Comparison of ENCODE assay signal across 18 cellular contexts in genomic region chr16:27753563-27753962, GRCh38.
DNase-seq lines count a peak whose midpoint lies in the region; ATAC-seq and TF ChIP-seq lines count a peak whose summit lies in the region.
"Had no signal": no experiment of that assay in that cellular context is flagged by ENCODE, and none has a peak within 500 bp of the region (broad histone marks: within the 10 kb centered on the region; RNA-seq: fewer than 3 reads in every experiment).

No MANE protein-coding gene starts in this region.

- CTCF ChIA-PET in activated CD4-positive, alpha-beta memory T cell treated with anti-CD3 and anti-CD28 coated beads, Interleukin-2, amount 10 ng/mL, durations not matched to agents 7 days and 5 days (lab: Charles Lee) = no interaction called here
- CTCF ChIA-PET in activated CD4-positive, alpha-beta memory T cell treated with anti-CD3 and anti-CD28 coated beads for 36 hours (lab: Charles Lee) = no interaction called here

- TF ChIP-seq CTCF in nephron progenitor cell (IDR thresholded peaks at IDR 0.05) = no peak

- no peak overlapping the region for H3K4me3 Mint-ChIP-seq in activated CD4-positive, alpha-beta memory T cell treated with anti-CD3 and anti-CD28 coated beads, Interleukin-2, amount 10 ng/mL, durations not matched to agents 7 days and 5 days
- H3K4me3 Mint-ChIP-seq in activated CD4-positive, alpha-beta memory T cell treated with anti-CD3 and anti-CD28 coated beads for 36 hours = no peak overlapping the region
- no peak overlapping the region for H3K4me3 Mint-ChIP-seq in nephron progenitor cell
- no peak overlapping the region for H3K4me3 Mint-ChIP-seq in stimulated activated naive B cell treated with anti-CD40 and anti-IgM and Interleukin-4, amounts not matched to agents 10 μg/mL and 1 μg/mL and 100 μg/mL, for 72 hours
- H3K4me3 Mint-ChIP-seq: CD8-positive, alpha-beta T cell; IgD-negative memory B cell had no signal

- POLR2A ChIA-PET in activated CD4-positive, alpha-beta memory T cell treated with anti-CD3 and anti-CD28 coated beads, Interleukin-2, amount 10 ng/mL, durations not matched to agents 7 days and 5 days (lab: Charles Lee) = no interaction called here
- POLR2A ChIA-PET in activated CD4-positive, alpha-beta memory T cell treated with anti-CD3 and anti-CD28 coated beads for 36 hours (lab: Charles Lee) = no interaction called here

- H3K9me3 Mint-ChIP-seq in activated CD4-positive, alpha-beta memory T cell treated with anti-CD3 and anti-CD28 coated beads, Interleukin-2, amount 10 ng/mL, durations not matched to agents 7 days and 5 days = no peaks in the 10 kb centered on the region
- H3K9me3 Mint-ChIP-seq in activated CD4-positive, alpha-beta memory T cell treated with anti-CD3 and anti-CD28 coated beads for 36 hours = no peaks in the 10 kb centered on the region
- H3K9me3 Mint-ChIP-seq in nephron progenitor cell = no peaks in the 10 kb centered on the region
- H3K9me3 Mint-ChIP-seq in stimulated activated naive B cell treated with anti-CD40 and anti-IgM and Interleukin-4, amounts not matched to agents 10 μg/mL and 1 μg/mL and 100 μg/mL, for 72 hours = no peaks in the 10 kb centered on the region
- H3K9me3 Mint-ChIP-seq: CD8-positive, alpha-beta T cell; IgD-negative memory B cell had no signal

- H3K27me3 Mint-ChIP-seq in activated CD4-positive, alpha-beta memory T cell treated with anti-CD3 and anti-CD28 coated beads, Interleukin-2, amount 10 ng/mL, durations not matched to agents 7 days and 5 days = no peaks in the 10 kb centered on the region
- H3K27me3 Mint-ChIP-seq in activated CD4-positive, alpha-beta memory T cell treated with anti-CD3 and anti-CD28 coated beads for 36 hours = no peaks in the 10 kb centered on the region
- peaks cover 8% of the 10 kb centered on the region for H3K27me3 Mint-ChIP-seq in nephron progenitor cell (ENCODE audit: low read depth, poor library complexity)
- H3K27me3 Mint-ChIP-seq in stimulated activated naive B cell treated with anti-CD40 and anti-IgM and Interleukin-4, amounts not matched to agents 10 μg/mL and 1 μg/mL and 100 μg/mL, for 72 hours = no peaks in the 10 kb centered on the region
- H3K27me3 Mint-ChIP-seq: IgD-negative memory B cell had no signal

- no peak for ATAC-seq in stimulated activated naive B cell treated with anti-CD40 and anti-IgM and Interleukin-4, amounts not matched to agents 10 μg/mL and 1 μg/mL and 100 μg/mL, for 72 hours (replicated peaks)
- no peak for ATAC-seq in GM21360 (IDR thresholded peaks at IDR 0.05; ENCODE audit: unreplicated experiment)
- ATAC-seq: A549; CD8-positive, alpha-beta T cell; GM12878 had no signal

- H3K36me3 Mint-ChIP-seq in activated CD4-positive, alpha-beta memory T cell treated with anti-CD3 and anti-CD28 coated beads, Interleukin-2, amount 10 ng/mL, durations not matched to agents 7 days and 5 days (ENCODE audit: low read depth) = no peaks in the 10 kb centered on the region
- H3K36me3 Mint-ChIP-seq in activated CD4-positive, alpha-beta memory T cell treated with anti-CD3 and anti-CD28 coated beads for 36 hours = peaks cover 11% of the 10 kb centered on the region
- peaks cover 33% of the 10 kb centered on the region for H3K36me3 Mint-ChIP-seq in nephron progenitor cell (ENCODE audit: low read depth)
- H3K36me3 Mint-ChIP-seq in stimulated activated naive B cell treated with anti-CD40 and anti-IgM and Interleukin-4, amounts not matched to agents 10 μg/mL and 1 μg/mL and 100 μg/mL, for 72 hours = peaks cover 35 to 55% of the 10 kb centered on the region in 2 donors

- intact Hi-C loops in activated CD4-positive, alpha-beta memory T cell treated with anti-CD3 and anti-CD28 coated beads for 36 hours (cut with micrococcal nuclease) = no loop called here

- no peak for DNase-seq in activated CD4-positive, alpha-beta memory T cell treated with anti-CD3 and anti-CD28 coated beads, Interleukin-2, amount 10 ng/mL, durations not matched to agents 7 days and 5 days
- no peak for DNase-seq in activated CD4-positive, alpha-beta memory T cell treated with anti-CD3 and anti-CD28 coated beads for 36 hours
- DNase-seq in nephron progenitor cell (no peak), NCI-H82 (lab: John Stamatoyannopoulos, UW) (no peak), DMS153 treated with DMSO at 0.1 percent for 48 hours (lab: John Stamatoyannopoulos, UW; ENCODE audit: unreplicated experiment) (no peak)
- no peak for DNase-seq in stimulated activated naive B cell treated with anti-CD40 and anti-IgM and Interleukin-4, amounts not matched to agents 10 μg/mL and 1 μg/mL and 100 μg/mL, for 72 hours
- DNase-seq: AML-193; Calu3; CD8-positive, alpha-beta T cell; DMS53; DND-41; EL; GM23248; KG1 had no signal

- peaks cover 4% of the 10 kb centered on the region for H3K4me1 Mint-ChIP-seq in activated CD4-positive, alpha-beta memory T cell treated with anti-CD3 and anti-CD28 coated beads, Interleukin-2, amount 10 ng/mL, durations not matched to agents 7 days and 5 days
- peaks cover 4% of the 10 kb centered on the region for H3K4me1 Mint-ChIP-seq in activated CD4-positive, alpha-beta memory T cell treated with anti-CD3 and anti-CD28 coated beads for 36 hours (ENCODE audit: low read depth)
- H3K4me1 Mint-ChIP-seq in nephron progenitor cell = peaks cover 49% of the 10 kb centered on the region
- peaks cover 3 to 6% of the 10 kb centered on the region in 2 donors for H3K4me1 Mint-ChIP-seq in stimulated activated naive B cell treated with anti-CD40 and anti-IgM and Interleukin-4, amounts not matched to agents 10 μg/mL and 1 μg/mL and 100 μg/mL, for 72 hours

- peak overlapping the region; percentile 8 for H3K27ac Mint-ChIP-seq in activated CD4-positive, alpha-beta memory T cell treated with anti-CD3 and anti-CD28 coated beads, Interleukin-2, amount 10 ng/mL, durations not matched to agents 7 days and 5 days
- no peak overlapping the region for H3K27ac Mint-ChIP-seq in activated CD4-positive, alpha-beta memory T cell treated with anti-CD3 and anti-CD28 coated beads for 36 hours
- H3K27ac Mint-ChIP-seq in nephron progenitor cell = peak overlapping the region; percentile 39
- peak overlapping the region; percentile 73 for H3K27ac Mint-ChIP-seq in stimulated activated naive B cell treated with anti-CD40 and anti-IgM and Interleukin-4, amounts not matched to agents 10 μg/mL and 1 μg/mL and 100 μg/mL, for 72 hours
- H3K27ac Mint-ChIP-seq: CD8-positive, alpha-beta T cell had no signal
